In the genomic region with DNA sequence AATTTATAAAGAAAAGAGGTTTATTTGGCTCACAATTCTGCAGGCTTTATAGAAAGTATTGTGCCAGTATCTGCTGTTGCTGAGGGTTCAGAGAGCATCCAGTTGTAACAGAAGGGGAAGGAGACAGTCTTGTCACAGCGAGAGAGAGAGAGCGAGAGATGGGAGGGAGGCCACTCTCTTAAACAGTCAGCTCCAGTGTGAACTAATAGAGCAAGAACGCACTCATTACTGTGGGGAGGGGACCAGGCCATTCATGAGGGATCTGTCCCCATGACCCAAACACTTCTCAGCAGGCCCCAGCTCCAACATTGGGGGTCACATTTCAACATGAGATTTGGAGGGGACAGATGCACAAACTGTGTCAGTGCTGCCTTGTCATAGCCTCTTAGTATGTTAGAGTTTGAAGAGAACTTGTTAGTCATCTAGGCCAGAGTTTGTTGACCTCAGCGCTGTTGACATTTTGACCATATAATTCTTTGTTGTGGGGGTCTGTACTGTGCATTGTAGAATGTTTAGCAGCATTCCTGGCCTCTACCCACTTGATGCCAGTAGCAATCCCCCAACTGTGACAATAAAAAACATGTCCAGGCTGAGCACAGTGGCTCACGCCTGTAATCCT, we compare ENCODE assay signal across 19 cellular contexts.
"Had no signal": no experiment of that assay in that cellular context is flagged by ENCODE, and none has a peak within 500 bp of the region (broad histone marks: within the 10 kb centered on the region; RNA-seq: fewer than 3 reads in every experiment).

No MANE protein-coding gene starts in this region.

- FAIRE-seq: endometrium, urothelium cell line had no signal

- H3K27me3 ChIP-seq: foreskin keratinocyte had no signal

- H3K27ac ChIP-seq: foreskin keratinocyte had no signal

- DNase-seq: activated CD4-positive, alpha-beta T cell treated with anti-CD3 and anti-CD28 coated beads, Interleukin-2, amount 10 ng/mL, durations not matched to agents 7 days and 5 days; activated CD4-positive, CD25-positive, alpha-beta regulatory T cell treated with anti-CD3 and anti-CD28 coated beads, Interleukin-2, amount 50 U/mL, for 72 hours; activated CD8-positive, alpha-beta memory T cell treated with anti-CD3 and anti-CD28 coated beads, Interleukin-2, amount 10 ng/mL, durations not matched to agents 7 days and 5 days; activated CD8-positive, alpha-beta T cell treated with anti-CD3 and anti-CD28 coated beads for 36 hours; activated gamma-delta T cell; activated T-cell treated with anti-CD3 and anti-CD28 coated beads for 4 hours; aorta; effector CD4-positive, alpha-beta T cell; foreskin keratinocyte; glutamatergic neuron; hippocampal formation; left ventricle myocardium superior; mammary epithelial cell; nucleus accumbens; stimulated activated CD4-positive, alpha-beta T cell treated with anti-CD3 and anti-CD28 coated beads, Interleukin-2, amount 100 ng/mL, for 48 hours; stimulated activated CD8-positive, alpha-beta memory T cell treated with anti-CD3 and anti-CD28 coated beads, Interleukin-4, amount 100 ng/mL, for 48 hours; stimulated activated naive B cell treated with anti-CD40 and anti-IgM and Interleukin-4, amounts not matched to agents 10 μg/mL and 1 μg/mL and 100 μg/mL, for 72 hours had no signal

- ATAC-seq: activated CD8-positive, alpha-beta T cell treated with anti-CD3 and anti-CD28 coated beads for 36 hours; foreskin keratinocyte; stimulated activated naive B cell treated with anti-CD40 and anti-IgM and Interleukin-4, amounts not matched to agents 10 μg/mL and 1 μg/mL and 100 μg/mL, for 72 hours had no signal

- H3K4me1 ChIP-seq: foreskin keratinocyte had no signal
